In genomic region chr10:32931593-32931992, GRCh38 we compare ENCODE assay signal across 25 cellular contexts. TPM values are rescaled to one million over a fixed set of nuclear protein-coding genes. Genes with fewer than 3 reads are reported as not detected.
DNase-seq lines count a peak whose midpoint lies in the region; ATAC-seq and TF ChIP-seq lines count a peak whose summit lies in the region.
"Had no signal": no experiment of that assay in that cellular context is flagged by ENCODE, and none has a peak within 500 bp of the region (broad histone marks: within the 10 kb centered on the region; RNA-seq: fewer than 3 reads in every experiment).

No MANE protein-coding gene starts in this region.

- H3K27ac ChIP-seq in CD8-positive, alpha-beta memory T cell (ENCODE audit: low read depth, low read length), result no peak overlapping the region
- H3K27ac ChIP-seq in MM.1S (ENCODE audit: low read length), result peak overlapping the region; percentile 6; the same call in 1 of the 2 replicates
- peak overlapping the region; percentile 6 for H3K27ac ChIP-seq in epithelial cell of prostate
- H3K27ac ChIP-seq in Peyer's patch, result no peak overlapping the region
- H3K27ac ChIP-seq: dorsolateral prefrontal cortex, testis, uterus had no signal

- no peak for TF ChIP-seq POLR2A in Peyer's patch (IDR thresholded peaks at IDR 0.05)

- POLR2A ChIA-PET in CD8-positive, alpha-beta memory T cell (lab: Charles Lee), result no interaction called here

- no peaks in the 10 kb centered on the region for H3K4me1 ChIP-seq in CD8-positive, alpha-beta memory T cell (ENCODE audit: insufficient read depth, low read length)
- peaks cover 10% of the 10 kb centered on the region for H3K4me1 ChIP-seq in MM.1S (ENCODE audit: low read length)
- no peaks in the 10 kb centered on the region for H3K4me1 ChIP-seq in Peyer's patch
- H3K4me1 ChIP-seq: testis, uterus had no signal

- H3K27me3 Mint-ChIP-seq in CD8-positive, alpha-beta memory T cell, result no peaks in the 10 kb centered on the region
- H3K27me3 Mint-ChIP-seq in progenitor cell of endocrine pancreas, result no peaks in the 10 kb centered on the region
- H3K27me3 Mint-ChIP-seq: activated B cell treated with CpG ODN at 0.5 μM for 24 hours; activated naive CD8-positive, alpha-beta T cell treated with anti-CD3 and anti-CD28 coated beads, Interleukin-2, amount 50 U/mL, for 24 hours had no signal

- no peak for ATAC-seq in HG03135 (IDR thresholded peaks at IDR 0.05; ENCODE audit: unreplicated experiment)
- ATAC-seq: activated naive CD8-positive, alpha-beta T cell treated with anti-CD3 and anti-CD28 coated beads, Interleukin-2, amount 50 U/mL, for 24 hours; left colon had no signal

- no peak overlapping the region for H3K4me3 ChIP-seq in CD8-positive, alpha-beta memory T cell (ENCODE audit: low read length)
- H3K4me3 ChIP-seq in MM.1S (ENCODE audit: low read length) (no peak overlapping the region), Peyer's patch (no peak overlapping the region)
- H3K4me3 ChIP-seq: dorsolateral prefrontal cortex, testis, uterus had no signal

- H3K9ac ChIP-seq in MM.1S (ENCODE audit: low read length), result no peak overlapping the region

- peak overlapping the region in 1 of 7 donors; percentile 9 for H3K4me3 Mint-ChIP-seq in CD8-positive, alpha-beta memory T cell
- no peak overlapping the region for H3K4me3 Mint-ChIP-seq in progenitor cell of endocrine pancreas (ENCODE audit: low read depth)
- H3K4me3 Mint-ChIP-seq: activated B cell treated with CpG ODN at 0.5 μM for 24 hours; activated naive CD8-positive, alpha-beta T cell treated with anti-CD3 and anti-CD28 coated beads, Interleukin-2, amount 50 U/mL, for 24 hours had no signal

- H3F3A ChIP-seq in MM.1S (ENCODE audit: insufficient read depth, low read length), result no peaks in the 10 kb centered on the region

- TF ChIP-seq CTCF in MM.1S (IDR thresholded peaks at IDR 0.05; ENCODE audit: low read length), result no peak
- no peak for TF ChIP-seq CTCF in progenitor cell of endocrine pancreas (IDR thresholded peaks at IDR 0.05; ENCODE audit: unreplicated experiment)
- no peak for TF ChIP-seq CTCF in Peyer's patch (IDR thresholded peaks at IDR 0.05)

- no peaks in the 10 kb centered on the region for H3K9me2 ChIP-seq in MM.1S (replicated peaks; ENCODE audit: insufficient read depth, low read length)

- peaks cover 56 to 87% (median 68%) of the 10 kb centered on the region in 3 donors for H3K4me1 Mint-ChIP-seq in CD8-positive, alpha-beta memory T cell
- H3K4me1 Mint-ChIP-seq in progenitor cell of endocrine pancreas (ENCODE audit: low read depth), result peaks cover 6% of the 10 kb centered on the region

- peaks cover 23 to 68% (median 38%) of the 10 kb centered on the region in 3 donors for H3K36me3 Mint-ChIP-seq in CD8-positive, alpha-beta memory T cell
- H3K36me3 Mint-ChIP-seq in progenitor cell of endocrine pancreas (ENCODE audit: insufficient read depth), result peaks cover 32% of the 10 kb centered on the region

- CTCF ChIA-PET in CD8-positive, alpha-beta memory T cell (lab: Charles Lee), result no interaction called here

- no peaks in the 10 kb centered on the region for H4K20me1 ChIP-seq in MM.1S (ENCODE audit: insufficient read depth, low read length)

- H3K79me2 ChIP-seq in MM.1S (ENCODE audit: low read length), result peaks cover 8% of the 10 kb centered on the region; the same call in 1 of the 2 replicates

- H3K9me3 ChIP-seq in CD8-positive, alpha-beta memory T cell (ENCODE audit: low read length), result no peaks in the 10 kb centered on the region
- H3K9me3 ChIP-seq in MM.1S (replicated peaks; ENCODE audit: insufficient read depth, low read length) (no peaks in the 10 kb centered on the region), Peyer's patch (no peaks in the 10 kb centered on the region)
- H3K9me3 ChIP-seq: testis, uterus had no signal

- peak overlapping the region; percentile 17; the same call in 1 of the 2 replicates for H3K4me2 ChIP-seq in MM.1S (ENCODE audit: low read depth, low read length)

- no peaks in the 10 kb centered on the region for H3K9me3 Mint-ChIP-seq in CD8-positive, alpha-beta memory T cell
- peaks cover 1% of the 10 kb centered on the region for H3K9me3 Mint-ChIP-seq in progenitor cell of endocrine pancreas (ENCODE audit: low read depth)
- H3K9me3 Mint-ChIP-seq: activated naive CD8-positive, alpha-beta T cell treated with anti-CD3 and anti-CD28 coated beads, Interleukin-2, amount 50 U/mL, for 24 hours had no signal

- no peak for DNase-seq in CD8-positive, alpha-beta memory T cell
- DNase-seq in MM.1S (peak; percentile 55), epithelial cell of prostate (ENCODE audit: low read depth, low spot score) (no peak), progenitor cell of endocrine pancreas (ENCODE audit: low spot score, unreplicated experiment) (no peak), Peyer's patch (no peak), RKO (ENCODE audit: low spot score) (no peak)
- DNase-seq: activated B cell treated with CpG ODN at 0.5 μM for 24 hours; activated CD4-positive, alpha-beta T cell treated with anti-CD3 and anti-CD28 coated beads, Interleukin-2, amount 50 U/mL, for 48 hours; activated CD8-positive, alpha-beta memory T cell treated with anti-CD3 and anti-CD28 coated beads, Interleukin-2, amount 50 U/mL, for 4 hours; activated effector memory CD4-positive, alpha-beta T cell treated with anti-CD3 and anti-CD28 coated beads, Interleukin-2, amount 50 U/mL, for 16 hours; activated naive CD8-positive, alpha-beta T cell treated with anti-CD3 and anti-CD28 coated beads, Interleukin-2, amount 50 U/mL, for 24 hours; cerebellar nuclear complex; dorsolateral prefrontal cortex; H7; left colon; mesenchymal stem cell; NCI-H1092 treated with DMSO at 0.1 percent for 48 hours; NCI-H187 treated with DMSO at 0.1 percent for 48 hours; NCI-H526; stimulated activated CD4-positive, alpha-beta T cell treated with anti-CD3 and anti-CD28 coated beads, Interleukin-12 subunit alpha, Interleukin-12 subunit beta, amount 100 ng/mL, for 4 hours; stimulated activated CD4-positive, alpha-beta T cell treated with anti-CD3 and anti-CD28 coated beads, Interleukin-4, amount 100 ng/mL, for 24 hours; stimulated activated naive CD4-positive, alpha-beta T cell; testis; uterus had no signal

- H3K27ac Mint-ChIP-seq in CD8-positive, alpha-beta memory T cell, result peak overlapping the region; percentile 3 to 95 (median 62)
- H3K27ac Mint-ChIP-seq in progenitor cell of endocrine pancreas, result peak overlapping the region; percentile 87
- H3K27ac Mint-ChIP-seq: activated B cell treated with CpG ODN at 0.5 μM for 24 hours; activated naive CD8-positive, alpha-beta T cell treated with anti-CD3 and anti-CD28 coated beads, Interleukin-2, amount 50 U/mL, for 24 hours had no signal

- H3K27me3 ChIP-seq in CD8-positive, alpha-beta memory T cell (ENCODE audit: insufficient read depth, low read length, poor library complexity, severe bottlenecking), result no peaks in the 10 kb centered on the region
- no peaks in the 10 kb centered on the region for H3K27me3 ChIP-seq in MM.1S (replicated peaks; ENCODE audit: insufficient read depth, low read length)
- H3K27me3 ChIP-seq in Peyer's patch, result no peaks in the 10 kb centered on the region
- H3K27me3 ChIP-seq: dorsolateral prefrontal cortex, testis, uterus had no signal

- H3K36me3 ChIP-seq in CD8-positive, alpha-beta memory T cell (ENCODE audit: insufficient read depth, low read length), result peaks cover 25% of the 10 kb centered on the region
- H3K36me3 ChIP-seq in MM.1S (replicated peaks; ENCODE audit: insufficient read depth, low read length) (no peaks in the 10 kb centered on the region; the same call in none of the 2 replicates), Peyer's patch (peaks cover 0 to 57% (median 0%) of the 10 kb centered on the region in 3 donors)
- H3K36me3 ChIP-seq: uterus had no signal

- no peak overlapping the region for H2AFZ ChIP-seq in MM.1S (ENCODE audit: low read length)

RNA-seq across cellular contexts. Expression of gene ITGB1, which starts 26.4 kb away (rescaled TPM):
- 10 to 100 TPM; 75.5 to 82.1 TPM for total RNA-seq in CD8-positive, alpha-beta memory T cell
- 342 TPM for polyA plus RNA-seq in CD8-positive, alpha-beta memory T cell
- total RNA-seq in progenitor cell of endocrine pancreas (382 and 384 TPM in 2 replicates), Peyer's patch (100 to 1,000 TPM in 3 of 4 donors, 10 to 100 TPM in 1; 57.8 to 256 (median 162) TPM)

Comparison
In these comparisons a context has a peak if more than half of its experiments do, and no peak if none do; other contexts are left out.
1. H3K27ac ChIP-seq: peak in MM.1S (single experiment) and epithelial cell of prostate (single experiment); none in CD8-positive, alpha-beta memory T cell (single experiment) and Peyer's patch (0 of 4).